ENCODE assay signal across 28 cellular contexts in genomic region chr9:135812961-135813360, GRCh38.
"Had no signal": no experiment of that assay in that cellular context is flagged by ENCODE, and none has a peak within 500 bp of the region (broad histone marks: within the 10 kb centered on the region; RNA-seq: fewer than 3 reads in every experiment).

No MANE protein-coding gene starts in this region.

- H3K9me3 Mint-ChIP-seq: activated CD4-positive, alpha-beta T cell treated with anti-CD3 and anti-CD28 coated beads, Interleukin-2, amount 10 ng/mL, durations not matched to agents 24 days and 14 days; activated CD8-positive, alpha-beta T cell treated with anti-CD3 and anti-CD28 coated beads for 36 hours; activated T-helper 1 cell treated with anti-CD3 and anti-CD28 coated beads, Interleukin-12 subunit alpha, Interleukin-12 subunit beta, Interleukin-2, Interleukin-4 antibody, amounts not matched to agents 30 ng/mL and 10 ng/mL and 1 ng/mL, durations not matched to agents 14 hours and 24 hours and 36 hours; activated T-helper 2 cell treated with anti-CD3 and anti-CD28 coated beads, Interferon-gamma antibody, Interleukin-2, Interleukin-4, amounts not matched to agents 10 μg/mL and 5 μg/mL and 100 μg/mL, durations not matched to agents 14 hours and 24 hours and 36 hours; effector memory CD8-positive, alpha-beta T cell had no signal

- H3K27ac Mint-ChIP-seq: activated CD4-positive, alpha-beta T cell treated with anti-CD3 and anti-CD28 coated beads for 36 hours; activated CD4-positive, alpha-beta T cell treated with anti-CD3 and anti-CD28 coated beads, Interleukin-2, amount 10 ng/mL, durations not matched to agents 24 days and 14 days; activated CD8-positive, alpha-beta memory T cell treated with anti-CD3 and anti-CD28 coated beads, Interleukin-2, amount 10 ng/mL, durations not matched to agents 7 days and 5 days; activated CD8-positive, alpha-beta T cell treated with anti-CD3 and anti-CD28 coated beads for 36 hours; activated naive CD8-positive, alpha-beta T cell; activated T-helper 1 cell treated with anti-CD3 and anti-CD28 coated beads, Interleukin-12 subunit alpha, Interleukin-12 subunit beta, Interleukin-2, Interleukin-4 antibody, amounts not matched to agents 30 ng/mL and 10 ng/mL and 1 ng/mL, durations not matched to agents 14 hours and 24 hours and 36 hours; activated T-helper 2 cell treated with anti-CD3 and anti-CD28 coated beads, Interferon-gamma antibody, Interleukin-2, Interleukin-4, amounts not matched to agents 10 μg/mL and 5 μg/mL and 100 μg/mL, durations not matched to agents 14 hours and 24 hours and 36 hours; effector memory CD8-positive, alpha-beta T cell had no signal

- H3K27me3 ChIP-seq: brain microvascular endothelial cell, esophagus muscularis mucosa, foreskin keratinocyte, gastrocnemius medialis, heart left ventricle had no signal

- H3K9me3 ChIP-seq: esophagus muscularis mucosa, gastrocnemius medialis, heart left ventricle had no signal

- H3K27me3 Mint-ChIP-seq: activated CD4-positive, alpha-beta T cell treated with anti-CD3 and anti-CD28 coated beads for 36 hours; activated CD4-positive, alpha-beta T cell treated with anti-CD3 and anti-CD28 coated beads, Interleukin-2, amount 10 ng/mL, durations not matched to agents 24 days and 14 days; activated CD8-positive, alpha-beta memory T cell treated with anti-CD3 and anti-CD28 coated beads, Interleukin-2, amount 10 ng/mL, durations not matched to agents 7 days and 5 days; activated CD8-positive, alpha-beta T cell treated with anti-CD3 and anti-CD28 coated beads for 36 hours; activated naive CD8-positive, alpha-beta T cell; effector memory CD8-positive, alpha-beta T cell had no signal

- DNase-seq: activated CD4-positive, alpha-beta T cell treated with anti-CD3 and anti-CD28 coated beads for 36 hours; activated CD4-positive, alpha-beta T cell treated with anti-CD3 and anti-CD28 coated beads, Interleukin-2, amount 10 ng/mL, durations not matched to agents 24 days and 14 days; activated CD4-positive, CD25-positive, alpha-beta regulatory T cell; activated CD4-positive, CD25-positive, alpha-beta regulatory T cell treated with anti-CD3 and anti-CD28 coated beads, Interleukin-2, amount 50 U/mL, for 72 hours; activated CD8-positive, alpha-beta memory T cell treated with anti-CD3 and anti-CD28 coated beads, Interleukin-2, amount 10 ng/mL, durations not matched to agents 7 days and 5 days; activated CD8-positive, alpha-beta memory T cell treated with anti-CD3 and anti-CD28 coated beads, Interleukin-2, amount 50 U/mL, for 4 hours; activated CD8-positive, alpha-beta T cell treated with anti-CD3 and anti-CD28 coated beads for 36 hours; activated effector memory CD4-positive, alpha-beta T cell treated with anti-CD3 and anti-CD28 coated beads, Interleukin-2, amount 50 U/mL, for 16 hours; activated naive CD4-positive, alpha-beta T cell treated with anti-CD3 and anti-CD28 coated beads, Interleukin-2, amount 50 U/mL, for 16 hours; activated T-cell treated with anti-CD3 and anti-CD28 coated beads, Interleukin-2, amount 50 U/mL, for 1 hour; activated T-cell treated with anti-CD3 and anti-CD28 coated beads, Interleukin-2, amount 50 U/mL, for 48 hours; anterior cingulate cortex; brain microvascular endothelial cell; caudate nucleus; cortex of kidney; dermis blood vessel endothelial cell; effector CD4-positive, alpha-beta T cell; effector memory CD8-positive, alpha-beta T cell; erythroblast; foreskin keratinocyte; gastrocnemius medialis; glutamatergic neuron; heart left ventricle; T-helper 2 cell had no signal

- H3K4me1 ChIP-seq: esophagus muscularis mucosa, foreskin keratinocyte, gastrocnemius medialis had no signal

- ATAC-seq: activated CD4-positive, alpha-beta T cell treated with anti-CD3 and anti-CD28 coated beads for 36 hours; activated CD8-positive, alpha-beta memory T cell treated with anti-CD3 and anti-CD28 coated beads, Interleukin-2, amount 10 ng/mL, durations not matched to agents 7 days and 5 days; activated CD8-positive, alpha-beta T cell treated with anti-CD3 and anti-CD28 coated beads for 36 hours; effector memory CD8-positive, alpha-beta T cell; foreskin keratinocyte; gastrocnemius medialis; heart left ventricle had no signal

- H3K4me3 Mint-ChIP-seq: activated CD4-positive, alpha-beta T cell treated with anti-CD3 and anti-CD28 coated beads for 36 hours; activated CD4-positive, alpha-beta T cell treated with anti-CD3 and anti-CD28 coated beads, Interleukin-2, amount 10 ng/mL, durations not matched to agents 24 days and 14 days; activated CD8-positive, alpha-beta memory T cell treated with anti-CD3 and anti-CD28 coated beads, Interleukin-2, amount 10 ng/mL, durations not matched to agents 7 days and 5 days; activated CD8-positive, alpha-beta T cell treated with anti-CD3 and anti-CD28 coated beads for 36 hours; activated naive CD8-positive, alpha-beta T cell; activated T-helper 1 cell treated with anti-CD3 and anti-CD28 coated beads, Interleukin-12 subunit alpha, Interleukin-12 subunit beta, Interleukin-2, Interleukin-4 antibody, amounts not matched to agents 30 ng/mL and 10 ng/mL and 1 ng/mL, durations not matched to agents 14 hours and 24 hours and 36 hours; effector memory CD8-positive, alpha-beta T cell had no signal

- H3K4me3 ChIP-seq: esophagus muscularis mucosa, gastrocnemius medialis, heart left ventricle had no signal

- H3K4me1 Mint-ChIP-seq: activated CD4-positive, alpha-beta T cell treated with anti-CD3 and anti-CD28 coated beads for 36 hours; activated CD4-positive, alpha-beta T cell treated with anti-CD3 and anti-CD28 coated beads, Interleukin-2, amount 10 ng/mL, durations not matched to agents 24 days and 14 days had no signal

- H3K27ac ChIP-seq: brain microvascular endothelial cell, esophagus muscularis mucosa, foreskin keratinocyte, gastrocnemius medialis had no signal
